In the genomic region with DNA sequence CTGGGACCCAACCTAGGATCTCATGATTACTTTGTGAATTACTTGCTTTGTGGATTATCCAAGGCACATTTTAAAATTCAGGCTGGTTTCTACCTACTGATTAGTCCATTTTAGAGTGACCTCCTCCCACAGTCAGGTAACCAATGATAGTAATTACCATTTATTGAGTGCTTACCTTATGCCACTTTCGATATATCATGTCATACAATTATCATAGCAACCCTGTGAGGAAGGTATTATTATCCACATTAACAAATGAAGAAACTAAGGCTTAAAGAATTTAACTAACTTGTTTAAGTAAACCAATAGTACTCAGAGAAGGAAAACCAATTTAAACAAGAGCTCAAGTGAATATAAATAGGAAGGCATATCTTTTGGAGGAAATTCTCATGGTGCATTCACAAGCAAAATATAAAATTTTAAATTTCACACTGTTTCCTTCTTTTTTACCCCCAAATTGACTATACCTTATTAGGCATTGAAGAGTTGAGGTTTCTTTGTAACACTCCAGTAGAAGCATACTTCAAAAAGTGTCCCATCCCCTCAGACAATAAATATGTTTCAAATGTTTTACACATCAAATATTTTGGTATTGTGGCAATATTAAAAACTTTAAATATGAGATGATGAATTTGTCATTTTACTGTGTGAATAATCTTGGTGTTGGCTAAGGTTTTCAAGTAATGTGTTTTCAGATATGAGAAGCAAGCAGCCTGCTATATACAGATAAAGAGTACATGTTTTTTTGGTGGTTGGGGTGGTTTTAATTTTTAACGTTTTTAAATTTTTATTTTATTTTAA, we compare ENCODE assay signal across 29 cellular contexts. TPM values are rescaled to one million over a fixed set of nuclear protein-coding genes. Genes with fewer than 3 reads are reported as not detected.
"Had no signal": no experiment of that assay in that cellular context is flagged by ENCODE, and none has a peak within 500 bp of the region (broad histone marks: within the 10 kb centered on the region; RNA-seq: fewer than 3 reads in every experiment).

No MANE protein-coding gene starts in this region.

- H3K27me3 Mint-ChIP-seq: activated naive CD8-positive, alpha-beta T cell treated with anti-CD3 and anti-CD28 coated beads for 36 hours; stimulated activated naive B cell treated with anti-CD40 and anti-IgM and Interleukin-4, amounts not matched to agents 10 μg/mL and 1 μg/mL and 100 μg/mL, for 72 hours had no signal

- H3K9me3 Mint-ChIP-seq: activated naive CD4-positive, alpha-beta T cell treated with anti-CD3 and anti-CD28 coated beads for 36 hours; activated naive CD8-positive, alpha-beta T cell treated with anti-CD3 and anti-CD28 coated beads for 36 hours; stimulated activated naive B cell treated with anti-CD40 and anti-IgM and Interleukin-4, amounts not matched to agents 10 μg/mL and 1 μg/mL and 100 μg/mL, for 72 hours; T-helper 2 cell treated with Interferon-gamma antibody and Interleukin-4, amounts not matched to agents 5 μg/mL and 100 μg/mL, for 36 hours had no signal

- H3K27ac ChIP-seq: adrenal gland, body of pancreas, epithelial cell of prostate, gastrocnemius medialis, hepatocyte, pancreas, psoas muscle, tibial nerve, VCaP had no signal

- H3K36me3 Mint-ChIP-seq: activated naive CD8-positive, alpha-beta T cell treated with anti-CD3 and anti-CD28 coated beads for 36 hours; stimulated activated naive B cell treated with anti-CD40 and anti-IgM and Interleukin-4, amounts not matched to agents 10 μg/mL and 1 μg/mL and 100 μg/mL, for 72 hours had no signal

- DNase-seq: activated CD4-positive, alpha-beta T cell treated with anti-CD3 and anti-CD28 coated beads for 4 hours; activated CD4-positive, alpha-beta T cell treated with anti-CD3 and anti-CD28 coated beads, Interleukin-2, amount 50 U/mL, for 4 hours; activated CD8-positive, alpha-beta memory T cell treated with anti-CD3 and anti-CD28 coated beads for 24 hours; activated effector memory CD4-positive, alpha-beta T cell treated with Interleukin-2 at 50 U/mL for 16 hours; activated naive CD4-positive, alpha-beta T cell treated with anti-CD3 and anti-CD28 coated beads for 36 hours; activated naive CD8-positive, alpha-beta T cell treated with anti-CD3 and anti-CD28 coated beads for 36 hours; adrenal gland; aorta; body of pancreas; effector CD8-positive, alpha-beta T cell; gastrocnemius medialis; left cardiac atrium; left ventricle myocardium superior; nucleus accumbens; pancreas; psoas muscle; stimulated activated CD4-positive, alpha-beta T cell treated with anti-CD3 and anti-CD28 coated beads, Interleukin-15, amount 100 ng/mL, for 24 hours; stimulated activated CD4-positive, alpha-beta T cell treated with anti-CD3 and anti-CD28 coated beads, Interleukin-2, amount 100 ng/mL, for 24 hours; stimulated activated naive B cell treated with anti-CD40 and anti-IgM and Interleukin-4, amounts not matched to agents 10 μg/mL and 1 μg/mL and 100 μg/mL, for 72 hours; T-helper 1 cell had no signal

- H3K4me1 ChIP-seq: adrenal gland, gastrocnemius medialis, psoas muscle had no signal

- ATAC-seq: body of pancreas; gastrocnemius medialis; left cardiac atrium; left ventricle myocardium superior; pancreas; psoas muscle; stimulated activated naive B cell treated with anti-CD40 and anti-IgM and Interleukin-4, amounts not matched to agents 10 μg/mL and 1 μg/mL and 100 μg/mL, for 72 hours had no signal

- H3K36me3 ChIP-seq: adrenal gland, gastrocnemius medialis, pancreas, tibial nerve had no signal

- H3K4me3 ChIP-seq: adrenal gland, body of pancreas, gastrocnemius medialis, hepatocyte, pancreas, psoas muscle, tibial nerve had no signal

- H3K4me3 Mint-ChIP-seq: activated naive CD4-positive, alpha-beta T cell treated with anti-CD3 and anti-CD28 coated beads for 36 hours; activated naive CD8-positive, alpha-beta T cell treated with anti-CD3 and anti-CD28 coated beads for 36 hours; stimulated activated naive B cell treated with anti-CD40 and anti-IgM and Interleukin-4, amounts not matched to agents 10 μg/mL and 1 μg/mL and 100 μg/mL, for 72 hours; T-helper 2 cell treated with Interferon-gamma antibody and Interleukin-4, amounts not matched to agents 5 μg/mL and 100 μg/mL, for 36 hours had no signal

- H3K9me3 ChIP-seq: adrenal gland, body of pancreas, gastrocnemius medialis, pancreas, psoas muscle, tibial nerve had no signal

- H3K27ac Mint-ChIP-seq: activated naive CD4-positive, alpha-beta T cell treated with anti-CD3 and anti-CD28 coated beads for 36 hours; activated naive CD8-positive, alpha-beta T cell treated with anti-CD3 and anti-CD28 coated beads for 36 hours; stimulated activated naive B cell treated with anti-CD40 and anti-IgM and Interleukin-4, amounts not matched to agents 10 μg/mL and 1 μg/mL and 100 μg/mL, for 72 hours; T-helper 2 cell treated with Interferon-gamma antibody and Interleukin-4, amounts not matched to agents 5 μg/mL and 100 μg/mL, for 36 hours had no signal

RNA-seq across cellular contexts. Expression of gene DLX1, which starts 36.9 kb away (rescaled TPM):
- total RNA-seq: activated naive CD4-positive, alpha-beta T cell treated with anti-CD3 and anti-CD28 coated beads for 36 hours; body of pancreas; hepatocyte; left ventricle myocardium superior; lung microvascular endothelial cell had no signal
- polyA plus RNA-seq: hepatocyte had no signal

RNA-seq across cellular contexts. Expression of gene DLX2, which starts 54.3 kb away (rescaled TPM):
- total RNA-seq: activated naive CD4-positive, alpha-beta T cell treated with anti-CD3 and anti-CD28 coated beads for 36 hours; activated naive CD8-positive, alpha-beta T cell treated with anti-CD3 and anti-CD28 coated beads for 36 hours; aorta; body of pancreas; dermis microvascular lymphatic vessel endothelial cell; gastrocnemius medialis; left cardiac atrium; left ventricle myocardium superior; mesenteric fat pad; pancreas; psoas muscle; tibial nerve; urinary bladder had no signal
- polyA plus RNA-seq: pancreas, psoas muscle had no signal
